8 cellular contexts compared by ENCODE assay signal in the genomic region with DNA sequence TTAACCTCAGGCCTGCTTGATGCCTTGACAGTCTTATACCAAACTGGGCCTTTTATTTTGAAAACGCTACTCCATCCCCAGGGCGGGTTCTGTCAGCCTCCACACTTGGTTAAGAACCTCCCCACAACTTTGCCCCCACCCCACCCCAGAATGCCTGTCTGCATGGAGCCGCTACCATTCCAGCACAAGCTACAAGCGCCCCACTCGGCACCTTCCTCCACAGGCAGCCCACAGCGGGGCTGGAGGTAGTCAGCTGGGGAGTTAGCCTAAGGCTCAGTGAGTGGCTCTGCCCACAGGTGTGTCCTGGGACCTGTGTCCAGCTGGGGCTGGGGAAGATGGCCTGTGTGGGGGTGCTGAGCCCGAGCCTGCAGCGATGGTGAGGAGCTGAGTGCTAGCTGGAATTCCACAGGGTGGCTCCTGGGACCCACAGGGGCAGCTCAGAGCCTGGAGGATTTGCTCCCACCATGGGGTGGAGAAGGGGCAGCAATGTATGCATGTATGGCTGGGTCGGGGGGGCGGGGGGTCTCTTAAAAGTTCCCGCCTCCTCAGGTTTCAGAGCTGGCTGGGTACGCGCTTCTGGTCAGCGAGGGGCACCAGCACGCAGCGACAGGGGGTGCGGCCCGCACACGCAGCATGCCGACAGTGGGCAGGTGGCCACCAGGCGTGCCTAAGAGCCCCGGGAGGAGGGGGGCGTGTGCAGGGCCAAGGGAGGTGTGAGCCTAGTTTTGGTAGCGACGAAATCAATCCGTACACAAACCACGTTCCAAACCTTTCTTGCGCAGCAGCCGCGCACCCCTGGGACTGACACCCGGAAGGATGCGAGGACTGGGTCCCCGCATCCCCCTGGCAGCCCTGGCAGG. TPM values are rescaled to one million over a fixed set of nuclear protein-coding genes. Genes with fewer than 3 reads are reported as not detected.
DNase-seq lines count a peak whose midpoint lies in the region; ATAC-seq and TF ChIP-seq lines count a peak whose summit lies in the region.

No MANE protein-coding gene starts in this region.

- H4K20me1 ChIP-seq in BLaER1 treated with 17β-estradiol and CSF1 and Interleukin-3, amounts not matched to agents 10 nM and 100 nM, result peaks cover 0 to 10% (median 0%) of the 10 kb centered on the region in 11 experiments; a peak in 2 of 22 replicates

- DNase-seq in RWPE1 (ENCODE audit: low spot score), result peak; percentile 60
- no peak for DNase-seq in esophagus muscularis mucosa (ENCODE audit: extremely low spot score)
- no peak for DNase-seq in epidermal melanocyte (ENCODE audit: insufficient read length, low spot score)
- no peak for DNase-seq in NCI-H446 treated with DMSO at 0.1 percent for 48 hours (lab: John Stamatoyannopoulos, UW)
- DNase-seq in NCI-H2196 (lab: John Stamatoyannopoulos, UW; ENCODE audit: unreplicated experiment), result no peak

- peaks cover 0 to 21% (median 6%) of the 10 kb centered on the region in 11 experiments; a peak in 13 of 22 replicates for H3K27me3 ChIP-seq in BLaER1 treated with 17β-estradiol and CSF1 and Interleukin-3, amounts not matched to agents 10 nM and 100 nM
- H3K27me3 ChIP-seq in esophagus muscularis mucosa, result peaks cover 0 to 53% (median 15%) of the 10 kb centered on the region in 4 donors
- no peaks in the 10 kb centered on the region for H3K27me3 ChIP-seq in neuron (ENCODE audit: insufficient read depth, low read length)

- H3K4me2 ChIP-seq in BLaER1 treated with 17β-estradiol and CSF1 and Interleukin-3, amounts not matched to agents 10 nM and 100 nM, result peak overlapping the region; percentile 89 to 99 (median 95)

- H3K4me3 ChIP-seq in BLaER1 treated with 17β-estradiol and CSF1 and Interleukin-3, amounts not matched to agents 10 nM and 100 nM, result peak overlapping the region; percentile 63 to 85 (median 76)
- H3K4me3 ChIP-seq in esophagus muscularis mucosa (peak overlapping the region; percentile 56 to 70 (median 70)), neuron (ENCODE audit: low read length) (peak overlapping the region; percentile 61)

- H3K9ac ChIP-seq in BLaER1 treated with 17β-estradiol and CSF1 and Interleukin-3, amounts not matched to agents 10 nM and 100 nM, result peak overlapping the region; percentile 71 to 85 (median 79)

- H3K4me1 ChIP-seq in BLaER1 treated with 17β-estradiol and CSF1 and Interleukin-3, amounts not matched to agents 10 nM and 100 nM, result peaks cover 7 to 18% (median 15%) of the 10 kb centered on the region in 10 experiments; a peak in 18 of 20 replicates
- H3K4me1 ChIP-seq in esophagus muscularis mucosa (peaks cover 7 to 33% (median 28%) of the 10 kb centered on the region in 4 donors), neuron (ENCODE audit: insufficient read depth, low read length) (peaks cover 31% of the 10 kb centered on the region)

- ATAC-seq in GM19467 (IDR thresholded peaks at IDR 0.05; ENCODE audit: unreplicated experiment), result no peak

- H2AFZ ChIP-seq in neuron (ENCODE audit: low read depth, low read length), result peak overlapping the region; percentile 76

- no peak for TF ChIP-seq CTCF in RWPE1 (conservative IDR thresholded peaks at IDR 0.05; ENCODE audit: low read depth)
- TF ChIP-seq CTCF in esophagus muscularis mucosa (IDR thresholded peaks at IDR 0.05), result no peak

- CTCF ChIA-PET in RWPE1 (lab: Yijun Ruan, JAX), result interaction anchor here (0.5 to 3.7 kb wide), 12 partner anchors 12 to 290 kb away, joined by 3 to 25 read pairs (median 6); a partner anchor contains a TSS

- no peaks in the 10 kb centered on the region for H3K9me3 ChIP-seq in BLaER1 treated with 17β-estradiol and CSF1 and Interleukin-3, amounts not matched to agents 10 nM and 100 nM (replicated peaks in 1 of 11)
- H3K9me3 ChIP-seq in esophagus muscularis mucosa (no peaks in the 10 kb centered on the region), neuron (ENCODE audit: low read length) (no peaks in the 10 kb centered on the region)

- no CpG with 5 or more reads among the region's 33 CpGs for WGBS in esophagus muscularis mucosa

- peak overlapping the region in 10 of 11 experiments; percentile 60 to 80 (median 66); a peak in 16 of 22 replicates for H3K27ac ChIP-seq in BLaER1 treated with 17β-estradiol and CSF1 and Interleukin-3, amounts not matched to agents 10 nM and 100 nM
- H3K27ac ChIP-seq in RWPE1 (peak overlapping the region; percentile 77), esophagus muscularis mucosa (replicated peaks in 1 of 4) (peak overlapping the region; percentile 64 to 84 (median 75))

- no peak for TF ChIP-seq POLR2A in esophagus muscularis mucosa (IDR thresholded peaks at IDR 0.05; ENCODE audit: low read depth)

- intact Hi-C loops in esophagus muscularis mucosa (cut with DNase I), result no loop called here

- POLR2A ChIA-PET in RWPE1 (lab: Yijun Ruan, JAX; ENCODE audit: low non-redundant PET), result interaction anchor here (0.6 to 1.0 kb wide), 2 partner anchors 78 to 288 kb away, joined by 3 read pairs; a partner anchor contains a TSS

- peaks cover 0 to 3% (median 0%) of the 10 kb centered on the region in 11 experiments; a peak in 1 of 22 replicates for H3K36me3 ChIP-seq in BLaER1 treated with 17β-estradiol and CSF1 and Interleukin-3, amounts not matched to agents 10 nM and 100 nM
- H3K36me3 ChIP-seq in esophagus muscularis mucosa (peaks cover 0 to under 1% (median 0%) of the 10 kb centered on the region in 4 donors), neuron (ENCODE audit: insufficient read depth, low read length) (no peaks in the 10 kb centered on the region)

- no peak for TF ChIP-seq EP300 in esophagus muscularis mucosa (IDR thresholded peaks at IDR 0.05)

RNA-seq across cellular contexts. Expression of a gene that starts 0.9 kb away (rescaled TPM):
- 10 to 100 TPM in 1 of 4 donors, 1 to 10 TPM in 3; 5.6 to 15.3 (median 6.8) TPM for total RNA-seq in esophagus muscularis mucosa

RNA-seq across cellular contexts. Expression of a gene that starts 15.2 kb away (rescaled TPM):
- total RNA-seq in esophagus muscularis mucosa, result not detected

RNA-seq across cellular contexts. Expression of a gene that starts 45.4 kb away (rescaled TPM):
- not detected for total RNA-seq in esophagus muscularis mucosa
